Comparison of ENCODE assay signal across 1 cellular context in genomic region chr9:133971121-133971951, GRCh38.
TF ChIP-seq lines count a peak whose summit lies in the region.

No MANE protein-coding gene starts in this region.

TF ChIP-seq in HepG2, 621 proteins besides CTCF, POLR2A, EP300 and RAD21 (continued from another document and continues in another):
- TF ChIP-seq ZBTB33 (CRISPR knock-in tag; IDR thresholded peaks at IDR 0.05) (no peak), SOX13 (IDR thresholded peaks at IDR 0.05) (no peak), SOX13 (CRISPR knock-in tag; conservative IDR thresholded peaks at IDR 0.05 in 1 of 2, IDR thresholded peaks at IDR 0.05 in 1 of 2) (peak in 1 of 2 experiments; percentile 34; a peak in 1 of 4 replicates), ZNF326 (CRISPR knock-in tag; IDR thresholded peaks at IDR 0.05; ENCODE audit: borderline replicate concordance) (no peak), ZNF512B (CRISPR knock-in tag; IDR thresholded peaks at IDR 0.05; ENCODE audit: borderline replicate concordance) (no peak), KLF12 (CRISPR knock-in tag; IDR thresholded peaks at IDR 0.05; ENCODE audit: borderline replicate concordance) (no peak), GMEB1 (CRISPR knock-in tag; IDR thresholded peaks at IDR 0.05; ENCODE audit: borderline replicate concordance) (no peak), RFXAP (CRISPR knock-in tag; IDR thresholded peaks at IDR 0.05; ENCODE audit: borderline replicate concordance) (no peak), HOMEZ (CRISPR knock-in tag; IDR thresholded peaks at IDR 0.05; ENCODE audit: low read depth) (no peak), CENPT (CRISPR knock-in tag; IDR thresholded peaks at IDR 0.05; ENCODE audit: low read depth) (no peak), EED (CRISPR knock-in tag; IDR thresholded peaks at IDR 0.05) (no peak), TARDBP (CRISPR knock-in tag; IDR thresholded peaks at IDR 0.05) (peak; percentile 57), FOSL2 (CRISPR knock-in tag; IDR thresholded peaks at IDR 0.05) (peak; percentile 26), ZNF546 (CRISPR knock-in tag; conservative IDR thresholded peaks at IDR 0.05) (no peak; the same call in 1 of the 2 replicates), ZNF841 (CRISPR knock-in tag; IDR thresholded peaks at IDR 0.05; ENCODE audit: borderline replicate concordance) (no peak), ZBTB46 (CRISPR knock-in tag; IDR thresholded peaks at IDR 0.05; ENCODE audit: borderline replicate concordance) (no peak), TFAP4 (IDR thresholded peaks at IDR 0.05; ENCODE audit: borderline replicate concordance, low read depth) (peak; percentile 42; the same call in 1 of the 2 replicates), ZNF317 (CRISPR knock-in tag; IDR thresholded peaks at IDR 0.05) (no peak), ZBTB8A (CRISPR knock-in tag; IDR thresholded peaks at IDR 0.05; ENCODE audit: borderline replicate concordance, low read depth) (no peak), ZNF350 (CRISPR knock-in tag; IDR thresholded peaks at IDR 0.05; ENCODE audit: borderline replicate concordance, low read depth) (no peak; the same call in 1 of the 2 replicates), ZNF782 (CRISPR knock-in tag; IDR thresholded peaks at IDR 0.05; ENCODE audit: borderline replicate concordance) (no peak), BCL3 (CRISPR knock-in tag; IDR thresholded peaks at IDR 0.05) (0 out of 2 replicates have a peak, but pooled peaks have one; percentile 50), ATF7-NPFF (CRISPR knock-in tag; IDR thresholded peaks at IDR 0.05; ENCODE audit: low read depth) (no peak), SP140L (CRISPR knock-in tag; IDR thresholded peaks at IDR 0.05; ENCODE audit: borderline replicate concordance) (no peak), NAIF1 (CRISPR knock-in tag; IDR thresholded peaks at IDR 0.05; ENCODE audit: borderline replicate concordance) (no peak), YY1 (IDR thresholded peaks at IDR 0.05; ENCODE audit: insufficient read depth, insufficient replicate concordance, low read depth, low read length) (no peak), TBL1XR1 (IDR thresholded peaks at IDR 0.05; ENCODE audit: borderline replicate concordance, low read length, partially characterized antibody) (no peak), KLF6 (CRISPR knock-in tag; IDR thresholded peaks at IDR 0.05) (no peak), RXRB (CRISPR knock-in tag; IDR thresholded peaks at IDR 0.05; ENCODE audit: borderline replicate concordance) (peak; percentile 67), E2F5 (CRISPR knock-in tag; conservative IDR thresholded peaks at IDR 0.05) (no peak), ZFP90 (CRISPR knock-in tag; IDR thresholded peaks at IDR 0.05; ENCODE audit: borderline replicate concordance) (no peak), ZNF772 (CRISPR knock-in tag; IDR thresholded peaks at IDR 0.05) (peak; percentile 59; the same call in 1 of the 2 replicates), MBNL3 (CRISPR knock-in tag; conservative IDR thresholded peaks at IDR 0.05) (no peak), ZSCAN29 (CRISPR knock-in tag; conservative IDR thresholded peaks at IDR 0.05) (0 out of 2 replicates have a peak, but pooled peaks have one; percentile 35), RELA (CRISPR knock-in tag; IDR thresholded peaks at IDR 0.05) (no peak), DMAP1 (CRISPR knock-in tag; IDR thresholded peaks at IDR 0.05) (no peak), BATF2 (CRISPR knock-in tag; IDR thresholded peaks at IDR 0.05) (no peak), TBP (CRISPR knock-in tag; IDR thresholded peaks at IDR 0.05) (no peak), KDM2A (CRISPR knock-in tag; IDR thresholded peaks at IDR 0.05; ENCODE audit: borderline replicate concordance, low read depth) (no peak), MAFF (IDR thresholded peaks at IDR 0.05; ENCODE audit: low read depth, low read length) (no peak), ZNF431 (CRISPR knock-in tag; IDR thresholded peaks at IDR 0.05; ENCODE audit: borderline replicate concordance, low read depth) (no peak), ZNF589 (CRISPR knock-in tag; conservative IDR thresholded peaks at IDR 0.05) (no peak), HIC2 (CRISPR knock-in tag; IDR thresholded peaks at IDR 0.05; ENCODE audit: low read depth) (no peak), ZNF549 (CRISPR knock-in tag; IDR thresholded peaks at IDR 0.05) (no peak), HNRNPUL1 (IDR thresholded peaks at IDR 0.05; ENCODE audit: low read depth, low read length) (no peak), TEF (CRISPR knock-in tag; IDR thresholded peaks at IDR 0.05) (no peak), SNAI1 (CRISPR knock-in tag; IDR thresholded peaks at IDR 0.05; ENCODE audit: borderline replicate concordance) (no peak), DNMT3B (CRISPR knock-in tag; conservative IDR thresholded peaks at IDR 0.05) (no peak)
